Comparison of ENCODE assay signal across 9 cellular contexts in the genomic region with DNA sequence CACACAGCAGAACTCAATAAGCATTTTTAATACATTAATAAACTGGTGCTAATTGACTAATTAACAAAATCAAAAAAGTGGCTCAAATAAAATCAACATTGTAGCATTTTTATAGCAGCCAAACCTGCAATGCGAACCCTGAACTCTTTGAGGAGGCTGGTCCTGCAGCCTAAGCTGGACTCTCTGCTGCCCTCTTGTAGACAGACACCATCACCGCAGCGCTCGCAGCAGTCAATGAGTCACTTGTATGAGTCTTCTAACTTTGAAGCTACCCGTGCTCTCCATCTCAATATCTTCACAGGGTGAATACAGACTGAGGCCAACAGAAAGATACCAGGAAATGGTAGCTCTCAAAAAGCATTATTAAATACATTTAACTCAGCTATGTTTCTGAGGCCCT. TPM values are rescaled to one million over a fixed set of nuclear protein-coding genes. Genes with fewer than 3 reads are reported as not detected.
DNase-seq lines count a peak whose midpoint lies in the region; ATAC-seq, FAIRE-seq and TF ChIP-seq lines count a peak whose summit lies in the region.
"Had no signal": no experiment of that assay in that cellular context is flagged by ENCODE, and none has a peak within 500 bp of the region (broad histone marks: within the 10 kb centered on the region; RNA-seq: fewer than 3 reads in every experiment).

No MANE protein-coding gene starts in this region.

- BruUV-seq in mammary epithelial cell (replicated peaks; lab: Mats Ljungman, UMichigan) = no TSS peak

- peak; percentile 21 to 48 for TF ChIP-seq CTCF in mammary epithelial cell (conservative IDR thresholded peaks at IDR 0.05 in 1 of 2, IDR thresholded peaks at IDR 0.05 in 1 of 2; ENCODE audit: extremely low read depth in 1 of 2, insufficient read depth in 1 of 2, low read depth in 1 of 2, low read length in 2 of 2)

- 65% methylated on average over 5 of the region's 5 CpGs for WGBS in mammary epithelial cell (ENCODE audit: low coverage, missing lambda C conversion rate)

- DNase-seq in SIG-M5 treated with dmso at 0.1 percent for 504 hours (lab: John Stamatoyannopoulos, UW; ENCODE audit: unreplicated experiment) = peak; percentile 30
- no peak for DNase-seq in SIG-M5 (lab: John Stamatoyannopoulos, UW)
- DNase-seq in RCC 7860 (ENCODE audit: low spot score) = peak; percentile 29
- peak; percentile 46 for DNase-seq in mammary epithelial cell
- peak; percentile 9 for DNase-seq in stimulated activated CD4-positive, alpha-beta T cell treated with anti-CD3 and anti-CD28 coated beads, Interleukin-15, amount 100 ng/mL, for 48 hours (ENCODE audit: low read depth in 2 of 2)
- DNase-seq in NCI-H510A treated with DMSO at 0.1 percent for 48 hours (lab: John Stamatoyannopoulos, UW) = no peak
- DNase-seq in DMS153 (lab: John Stamatoyannopoulos, UW) = no peak

- H3K79me2 ChIP-seq in mammary epithelial cell (ENCODE audit: insufficient read depth, low read length) = no peaks in the 10 kb centered on the region

- H3K4me2 ChIP-seq in mammary epithelial cell (ENCODE audit: insufficient read depth, low read depth, low read length) = no peak overlapping the region

- intact Hi-C loops in mammary epithelial cell (cut with micrococcal nuclease) = no loop called here

- no peak for ATAC-seq in HG02588 (IDR thresholded peaks at IDR 0.05; ENCODE audit: unreplicated experiment)

- H3K27ac ChIP-seq in mammary epithelial cell (ENCODE audit: insufficient read depth, low read depth, low read length) = no peak overlapping the region

- no peaks in the 10 kb centered on the region for H3K27me3 ChIP-seq in mammary epithelial cell (ENCODE audit: insufficient read depth, low read length)

- H4K20me1 ChIP-seq in mammary epithelial cell (ENCODE audit: insufficient read depth, low read length) = no peaks in the 10 kb centered on the region

- CTCF ChIA-PET in mammary epithelial cell (lab: Charles Lee; ENCODE audit: low non-redundant PET) = interaction anchor here (0.6 to 0.8 kb wide), 3 partner anchors 244 to 1436 kb away, joined by 3 to 4 read pairs (median 4); no protein-coding TSS in a partner anchor

- no peak overlapping the region for H2AFZ ChIP-seq in mammary epithelial cell (ENCODE audit: low read depth, low read length)

- H3K36me3 ChIP-seq in mammary epithelial cell (ENCODE audit: insufficient read depth, low read length) = no peaks in the 10 kb centered on the region

- peaks cover 7% of the 10 kb centered on the region for H3K9me3 ChIP-seq in mammary epithelial cell (replicated peaks; ENCODE audit: insufficient read depth, low read length)

- H3K9ac ChIP-seq in mammary epithelial cell (ENCODE audit: insufficient read depth, low read length) = no peak overlapping the region

- no peaks in the 10 kb centered on the region for H3K4me1 ChIP-seq in mammary epithelial cell (ENCODE audit: insufficient read depth, low read length)

- in situ Hi-C loops in mammary epithelial cell (cut with MboI; ENCODE audit: low sequenced_read_pairs in 2 of 2) = no loop called here

- no peak overlapping the region for H3K4me3 ChIP-seq in mammary epithelial cell (replicated peaks in 1 of 3; ENCODE audit: insufficient read depth in 1 of 3, low read depth in 2 of 3, low read length in 3 of 3)

- dilution Hi-C loops in mammary epithelial cell (cut with HindIII; ENCODE audit: low sequenced_read_pairs) = no loop called here

- no peak for FAIRE-seq in RCC 7860 (lab: Jason Lieb, UNC)

RNA-seq across cellular contexts. Expression of gene KRTAP7-1, which starts 9.7 kb away (rescaled TPM):
- total RNA-seq in mammary epithelial cell = not detected
- polyA plus RNA-seq in mammary epithelial cell = not detected
- not detected for polyA minus RNA-seq in mammary epithelial cell
- polyA plus RNA-seq: BJ had no signal

RNA-seq across cellular contexts. Expression of gene KRTAP8-1, which starts 26.2 kb away (rescaled TPM):
- total RNA-seq in mammary epithelial cell = not detected
- not detected for polyA plus RNA-seq in mammary epithelial cell
- not detected for polyA minus RNA-seq in mammary epithelial cell
- polyA plus RNA-seq: BJ had no signal

RNA-seq across cellular contexts. Expression of gene KRTAP11-1, which starts 42.1 kb away (rescaled TPM):
- total RNA-seq in mammary epithelial cell = not detected
- not detected for polyA plus RNA-seq in mammary epithelial cell
- not detected for polyA minus RNA-seq in mammary epithelial cell
- polyA plus RNA-seq: BJ had no signal

Comparison
In these comparisons a context has a peak if more than half of its experiments do, and no peak if none do; other contexts are left out.
1. DNase-seq: peak in SIG-M5 treated with dmso at 0.1 percent for 504 hours (single experiment), RCC 7860 (single experiment), mammary epithelial cell (single experiment) and stimulated activated CD4-positive, alpha-beta T cell treated with anti-CD3 and anti-CD28 coated beads, Interleukin-15, amount 100 ng/mL, for 48 hours (2 of 2); none in SIG-M5 (single experiment), NCI-H510A treated with DMSO at 0.1 percent for 48 hours (single experiment) and DMS153 (single experiment).